In genomic region chr19:51593969-51594773, GRCh38 we compare ENCODE assay signal across 1 cellular context.
TF ChIP-seq lines count a peak whose summit lies in the region.

No MANE protein-coding gene starts in this region.

TF ChIP-seq in HEK293, 187 proteins besides CTCF, POLR2A, EP300 and RAD21 (continued from another document):
- TF ChIP-seq, protein P1, sequence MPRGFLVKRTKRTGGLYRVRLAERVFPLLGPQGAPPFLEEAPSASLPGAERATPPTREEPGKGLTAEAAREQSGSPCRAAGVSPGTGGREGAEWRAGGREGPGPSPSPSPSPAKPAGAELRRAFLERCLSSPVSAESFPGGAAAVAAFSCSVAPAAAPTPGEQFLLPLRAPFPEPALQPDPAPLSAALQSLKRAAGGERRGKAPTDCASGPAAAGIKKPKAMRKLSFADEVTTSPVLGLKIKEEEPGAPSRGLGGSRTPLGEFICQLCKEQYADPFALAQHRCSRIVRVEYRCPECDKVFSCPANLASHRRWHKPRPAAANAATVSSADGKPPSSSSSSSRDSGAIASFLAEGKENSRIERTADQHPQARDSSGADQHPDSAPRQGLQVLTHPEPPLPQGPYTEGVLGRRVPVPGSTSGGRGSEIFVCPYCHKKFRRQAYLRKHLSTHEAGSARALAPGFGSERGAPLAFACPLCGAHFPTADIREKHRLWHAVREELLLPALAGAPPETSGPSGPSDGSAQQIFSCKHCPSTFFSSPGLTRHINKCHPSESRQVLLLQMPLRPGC (tag by site-specific recombination; IDR thresholded peaks at IDR 0.05), result no peak
- TF ChIP-seq ZNF629 (tag by site-specific recombination; IDR thresholded peaks at IDR 0.05), result 0 out of 2 replicates have a peak, but pooled peaks have one; percentile 12
- no peak for TF ChIP-seq ZNF391 (tag by site-specific recombination; IDR thresholded peaks at IDR 0.05; ENCODE audit: borderline replicate concordance, low read depth)
- peak; percentile 61; the same call in 1 of the 2 replicates for TF ChIP-seq GLIS1 (tag by site-specific recombination; IDR thresholded peaks at IDR 0.05)
- TF ChIP-seq, protein P2, sequence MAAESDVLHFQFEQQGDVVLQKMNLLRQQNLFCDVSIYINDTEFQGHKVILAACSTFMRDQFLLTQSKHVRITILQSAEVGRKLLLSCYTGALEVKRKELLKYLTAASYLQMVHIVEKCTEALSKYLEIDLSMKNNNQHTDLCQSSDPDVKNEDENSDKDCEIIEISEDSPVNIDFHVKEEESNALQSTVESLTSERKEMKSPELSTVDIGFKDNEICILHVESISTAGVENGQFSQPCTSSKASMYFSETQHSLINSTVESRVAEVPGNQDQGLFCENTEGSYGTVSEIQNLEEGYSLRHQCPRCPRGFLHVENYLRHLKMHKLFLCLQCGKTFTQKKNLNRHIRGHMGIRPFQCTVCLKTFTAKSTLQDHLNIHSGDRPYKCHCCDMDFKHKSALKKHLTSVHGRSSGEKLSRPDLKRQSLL (tag by site-specific recombination; IDR thresholded peaks at IDR 0.05), result no peak
- TF ChIP-seq SP7 (tag by site-specific recombination; IDR thresholded peaks at IDR 0.05), result no peak
- peak; percentile 57; the same call in 1 of the 2 replicates for TF ChIP-seq KLF10 (tag by site-specific recombination; IDR thresholded peaks at IDR 0.05)
- TF ChIP-seq, protein P3, sequence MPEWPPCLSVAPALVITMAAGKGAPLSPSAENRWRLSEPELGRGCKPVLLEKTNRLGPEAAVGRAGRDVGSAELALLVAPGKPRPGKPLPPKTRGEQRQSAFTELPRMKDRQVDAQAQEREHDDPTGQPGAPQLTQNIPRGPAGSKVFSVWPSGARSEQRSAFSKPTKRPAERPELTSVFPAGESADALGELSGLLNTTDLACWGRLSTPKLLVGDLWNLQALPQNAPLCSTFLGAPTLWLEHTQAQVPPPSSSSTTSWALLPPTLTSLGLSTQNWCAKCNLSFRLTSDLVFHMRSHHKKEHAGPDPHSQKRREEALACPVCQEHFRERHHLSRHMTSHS (tag by site-specific recombination; IDR thresholded peaks at IDR 0.05), result no peak
- TF ChIP-seq MYNN (tag by site-specific recombination; IDR thresholded peaks at IDR 0.05; ENCODE audit: borderline replicate concordance), result no peak
- 0 out of 2 replicates have a peak, but pooled peaks have one; percentile 11 for TF ChIP-seq ZNF133 (tag by site-specific recombination; IDR thresholded peaks at IDR 0.05)
- 0 out of 2 replicates have a peak, but pooled peaks have one; percentile 38 for TF ChIP-seq YY2 (tag by site-specific recombination; IDR thresholded peaks at IDR 0.05)
- TF ChIP-seq ZNF24 (tag by site-specific recombination; IDR thresholded peaks at IDR 0.05), result 0 out of 2 replicates have a peak, but pooled peaks have one; percentile 2
- 0 out of 2 replicates have a peak, but pooled peaks have one; percentile 19 for TF ChIP-seq ZFP69B (tag by site-specific recombination; IDR thresholded peaks at IDR 0.05)
- no peak for TF ChIP-seq ZNF341 (tag by site-specific recombination; IDR thresholded peaks at IDR 0.05; ENCODE audit: low read depth)
- TF ChIP-seq KLF7 (tag by site-specific recombination; IDR thresholded peaks at IDR 0.05; ENCODE audit: borderline replicate concordance), result 0 out of 2 replicates have a peak, but pooled peaks have one; percentile 48
- no peak for TF ChIP-seq AEBP2 (tag by site-specific recombination; IDR thresholded peaks at IDR 0.05; ENCODE audit: borderline replicate concordance)
- no peak for TF ChIP-seq ZNF19 (tag by site-specific recombination; IDR thresholded peaks at IDR 0.05; ENCODE audit: low read depth)
- peak; percentile 96 for TF ChIP-seq ZNF600 (tag by site-specific recombination; IDR thresholded peaks at IDR 0.05)
- peak; percentile 61 for TF ChIP-seq ZNF501 (tag by site-specific recombination; IDR thresholded peaks at IDR 0.05)
- no peak for TF ChIP-seq ZNF146 (tag by site-specific recombination; IDR thresholded peaks at IDR 0.05)
- TF ChIP-seq, protein P4, sequence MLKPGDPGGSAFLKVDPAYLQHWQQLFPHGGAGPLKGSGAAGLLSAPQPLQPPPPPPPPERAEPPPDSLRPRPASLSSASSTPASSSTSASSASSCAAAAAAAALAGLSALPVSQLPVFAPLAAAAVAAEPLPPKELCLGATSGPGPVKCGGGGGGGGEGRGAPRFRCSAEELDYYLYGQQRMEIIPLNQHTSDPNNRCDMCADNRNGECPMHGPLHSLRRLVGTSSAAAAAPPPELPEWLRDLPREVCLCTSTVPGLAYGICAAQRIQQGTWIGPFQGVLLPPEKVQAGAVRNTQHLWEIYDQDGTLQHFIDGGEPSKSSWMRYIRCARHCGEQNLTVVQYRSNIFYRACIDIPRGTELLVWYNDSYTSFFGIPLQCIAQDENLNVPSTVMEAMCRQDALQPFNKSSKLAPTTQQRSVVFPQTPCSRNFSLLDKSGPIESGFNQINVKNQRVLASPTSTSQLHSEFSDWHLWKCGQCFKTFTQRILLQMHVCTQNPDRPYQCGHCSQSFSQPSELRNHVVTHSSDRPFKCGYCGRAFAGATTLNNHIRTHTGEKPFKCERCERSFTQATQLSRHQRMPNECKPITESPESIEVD (tag by site-specific recombination; IDR thresholded peaks at IDR 0.05), result no peak
- TF ChIP-seq MZF1 (tag by site-specific recombination; IDR thresholded peaks at IDR 0.05; ENCODE audit: borderline replicate concordance), result no peak
- TF ChIP-seq KLF16 (tag by site-specific recombination; IDR thresholded peaks at IDR 0.05), result peak; percentile 59; the same call in 1 of the 2 replicates
- peak; percentile 38; the same call in 1 of the 2 replicates for TF ChIP-seq ZBTB20 (tag by site-specific recombination; IDR thresholded peaks at IDR 0.05)
- TF ChIP-seq ZNF544 (tag by site-specific recombination; IDR thresholded peaks at IDR 0.05), result no peak
- TF ChIP-seq, protein P5, sequence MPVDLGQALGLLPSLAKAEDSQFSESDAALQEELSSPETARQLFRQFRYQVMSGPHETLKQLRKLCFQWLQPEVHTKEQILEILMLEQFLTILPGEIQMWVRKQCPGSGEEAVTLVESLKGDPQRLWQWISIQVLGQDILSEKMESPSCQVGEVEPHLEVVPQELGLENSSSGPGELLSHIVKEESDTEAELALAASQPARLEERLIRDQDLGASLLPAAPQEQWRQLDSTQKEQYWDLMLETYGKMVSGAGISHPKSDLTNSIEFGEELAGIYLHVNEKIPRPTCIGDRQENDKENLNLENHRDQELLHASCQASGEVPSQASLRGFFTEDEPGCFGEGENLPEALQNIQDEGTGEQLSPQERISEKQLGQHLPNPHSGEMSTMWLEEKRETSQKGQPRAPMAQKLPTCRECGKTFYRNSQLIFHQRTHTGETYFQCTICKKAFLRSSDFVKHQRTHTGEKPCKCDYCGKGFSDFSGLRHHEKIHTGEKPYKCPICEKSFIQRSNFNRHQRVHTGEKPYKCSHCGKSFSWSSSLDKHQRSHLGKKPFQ (tag by site-specific recombination; IDR thresholded peaks at IDR 0.05), result no peak
- TF ChIP-seq ZNF561 (tag by site-specific recombination; IDR thresholded peaks at IDR 0.05; ENCODE audit: borderline replicate concordance), result 0 out of 2 replicates have a peak, but pooled peaks have one; percentile 23
- TF ChIP-seq ZNF239 (tag by site-specific recombination; IDR thresholded peaks at IDR 0.05), result no peak
- no peak for TF ChIP-seq SALL2 (tag by site-specific recombination; IDR thresholded peaks at IDR 0.05; ENCODE audit: borderline replicate concordance)
- TF ChIP-seq ZNF211 (tag by site-specific recombination; IDR thresholded peaks at IDR 0.05; ENCODE audit: low read depth), result no peak
- peak; percentile 53; the same call in 1 of the 2 replicates for TF ChIP-seq ZFP37 (tag by site-specific recombination; IDR thresholded peaks at IDR 0.05)
- TF ChIP-seq SCRT2 (tag by site-specific recombination; IDR thresholded peaks at IDR 0.05), result peak; percentile 94
- TF ChIP-seq ZNF416 (tag by site-specific recombination; IDR thresholded peaks at IDR 0.05), result no peak
- TF ChIP-seq PATZ1 (tag by site-specific recombination; IDR thresholded peaks at IDR 0.05), result peak; percentile 40; the same call in 1 of the 2 replicates
- TF ChIP-seq ZNF510 (tag by site-specific recombination; IDR thresholded peaks at IDR 0.05; ENCODE audit: insufficient replicate concordance), result no peak
TF ChIP-seq in HEK293: peak in this region for 36.
